In the genomic region with DNA sequence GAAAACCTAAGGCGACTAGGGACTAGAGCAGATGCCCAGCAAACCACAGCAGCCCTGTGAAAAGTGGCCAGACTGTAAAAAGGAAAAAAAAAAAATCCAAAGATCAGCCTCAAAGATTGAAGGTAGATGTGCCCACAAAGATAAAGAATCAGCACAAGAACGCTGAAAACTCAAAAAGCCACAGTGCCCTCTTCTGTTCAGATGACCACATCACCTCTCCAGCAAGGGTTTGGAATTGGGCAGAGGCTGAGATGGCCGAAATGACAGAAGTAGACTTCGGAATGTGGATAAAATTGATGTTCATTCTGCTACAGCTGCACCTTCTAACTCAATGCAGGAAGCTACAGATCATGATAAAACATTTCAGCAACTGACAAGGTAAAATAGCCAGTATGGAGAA, we compare ENCODE assay signal across 2 cellular contexts.
TF ChIP-seq lines count a peak whose summit lies in the region.

No MANE protein-coding gene starts in this region.

TF ChIP-seq in Ishikawa, 13 proteins besides CTCF, POLR2A, EP300 and RAD21 (continued from another document):
- TF ChIP-seq ZBTB7A (IDR thresholded peaks at IDR 0.05; ENCODE audit: low read depth) (no peak), NFIC (IDR thresholded peaks at IDR 0.05) (no peak), FOXM1 (IDR thresholded peaks at IDR 0.05; ENCODE audit: borderline replicate concordance, low read depth) (no peak)
- TF ChIP-seq, protein P1, sequence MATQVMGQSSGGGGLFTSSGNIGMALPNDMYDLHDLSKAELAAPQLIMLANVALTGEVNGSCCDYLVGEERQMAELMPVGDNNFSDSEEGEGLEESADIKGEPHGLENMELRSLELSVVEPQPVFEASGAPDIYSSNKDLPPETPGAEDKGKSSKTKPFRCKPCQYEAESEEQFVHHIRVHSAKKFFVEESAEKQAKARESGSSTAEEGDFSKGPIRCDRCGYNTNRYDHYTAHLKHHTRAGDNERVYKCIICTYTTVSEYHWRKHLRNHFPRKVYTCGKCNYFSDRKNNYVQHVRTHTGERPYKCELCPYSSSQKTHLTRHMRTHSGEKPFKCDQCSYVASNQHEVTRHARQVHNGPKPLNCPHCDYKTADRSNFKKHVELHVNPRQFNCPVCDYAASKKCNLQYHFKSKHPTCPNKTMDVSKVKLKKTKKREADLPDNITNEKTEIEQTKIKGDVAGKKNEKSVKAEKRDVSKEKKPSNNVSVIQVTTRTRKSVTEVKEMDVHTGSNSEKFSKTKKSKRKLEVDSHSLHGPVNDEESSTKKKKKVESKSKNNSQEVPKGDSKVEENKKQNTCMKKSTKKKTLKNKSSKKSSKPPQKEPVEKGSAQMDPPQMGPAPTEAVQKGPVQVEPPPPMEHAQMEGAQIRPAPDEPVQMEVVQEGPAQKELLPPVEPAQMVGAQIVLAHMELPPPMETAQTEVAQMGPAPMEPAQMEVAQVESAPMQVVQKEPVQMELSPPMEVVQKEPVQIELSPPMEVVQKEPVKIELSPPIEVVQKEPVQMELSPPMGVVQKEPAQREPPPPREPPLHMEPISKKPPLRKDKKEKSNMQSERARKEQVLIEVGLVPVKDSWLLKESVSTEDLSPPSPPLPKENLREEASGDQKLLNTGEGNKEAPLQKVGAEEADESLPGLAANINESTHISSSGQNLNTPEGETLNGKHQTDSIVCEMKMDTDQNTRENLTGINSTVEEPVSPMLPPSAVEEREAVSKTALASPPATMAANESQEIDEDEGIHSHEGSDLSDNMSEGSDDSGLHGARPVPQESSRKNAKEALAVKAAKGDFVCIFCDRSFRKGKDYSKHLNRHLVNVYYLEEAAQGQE (IDR thresholded peaks at IDR 0.05; ENCODE audit: low read depth): no peak
TF ChIP-seq in Ishikawa: peak in this region for 0.

TF ChIP-seq in liver, 16 proteins besides CTCF, POLR2A, EP300 and RAD21 (continued from another document):
- TF ChIP-seq, protein P2, sequence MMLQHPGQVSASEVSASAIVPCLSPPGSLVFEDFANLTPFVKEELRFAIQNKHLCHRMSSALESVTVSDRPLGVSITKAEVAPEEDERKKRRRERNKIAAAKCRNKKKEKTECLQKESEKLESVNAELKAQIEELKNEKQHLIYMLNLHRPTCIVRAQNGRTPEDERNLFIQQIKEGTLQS (IDR thresholded peaks at IDR 0.05): no peak
- TF ChIP-seq, protein P1 (IDR thresholded peaks at IDR 0.05): no peak
- TF ChIP-seq TAF1 (conservative IDR thresholded peaks at IDR 0.05) (no peak), FOXA1 (IDR thresholded peaks at IDR 0.05) (no peak), JUND (IDR thresholded peaks at IDR 0.05) (no peak), HNF4G (IDR thresholded peaks at IDR 0.05) (no peak), RXRA (IDR thresholded peaks at IDR 0.05) (no peak), FOXA2 (IDR thresholded peaks at IDR 0.05) (no peak), HNF4A (conservative IDR thresholded peaks at IDR 0.05) (no peak), EGR1 (IDR thresholded peaks at IDR 0.05; ENCODE audit: low read depth in 2 of 2) (no peak)
- TF ChIP-seq, protein P3, sequence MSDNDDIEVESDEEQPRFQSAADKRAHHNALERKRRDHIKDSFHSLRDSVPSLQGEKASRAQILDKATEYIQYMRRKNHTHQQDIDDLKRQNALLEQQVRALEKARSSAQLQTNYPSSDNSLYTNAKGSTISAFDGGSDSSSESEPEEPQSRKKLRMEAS (IDR thresholded peaks at IDR 0.05): no peak
